ENCODE assay signal across 1 cellular context in genomic region chr9:81656871-81657337, GRCh38.
A peak's percentile ranks its signal among the peaks of the same experiment; 100 is the strongest.
TF ChIP-seq lines count a peak whose summit lies in the region.

No MANE protein-coding gene starts in this region.

TF ChIP-seq in liver, 16 proteins besides CTCF, POLR2A, EP300 and RAD21 (continued from another document):
- TF ChIP-seq REST (IDR thresholded peaks at IDR 0.05): no peak
- TF ChIP-seq HNF4A (conservative IDR thresholded peaks at IDR 0.05): peak in 1 of 2 donors; percentile 39
- TF ChIP-seq ATF3 (IDR thresholded peaks at IDR 0.05): no peak
- TF ChIP-seq EGR1 (IDR thresholded peaks at IDR 0.05; ENCODE audit: low read depth in 2 of 2): no peak
- no peak for TF ChIP-seq MAX (IDR thresholded peaks at IDR 0.05)
- TF ChIP-seq GABPA (IDR thresholded peaks at IDR 0.05 in 1 of 2, conservative IDR thresholded peaks at IDR 0.05 in 1 of 2): no peak
- TF ChIP-seq ZBTB33 (IDR thresholded peaks at IDR 0.05): no peak
- no peak for TF ChIP-seq TAF1 (conservative IDR thresholded peaks at IDR 0.05)
- TF ChIP-seq FOXA2 (IDR thresholded peaks at IDR 0.05): peak; percentile 64
- TF ChIP-seq JUND (IDR thresholded peaks at IDR 0.05): peak in 1 of 2 donors; percentile 11
- peak in 1 of 2 donors; percentile 38 for TF ChIP-seq RXRA (IDR thresholded peaks at IDR 0.05)
- TF ChIP-seq NR2F2 (IDR thresholded peaks at IDR 0.05): no peak
- TF ChIP-seq HNF4G (IDR thresholded peaks at IDR 0.05): no peak
